8 cellular contexts compared by ENCODE assay signal in the genomic region with DNA sequence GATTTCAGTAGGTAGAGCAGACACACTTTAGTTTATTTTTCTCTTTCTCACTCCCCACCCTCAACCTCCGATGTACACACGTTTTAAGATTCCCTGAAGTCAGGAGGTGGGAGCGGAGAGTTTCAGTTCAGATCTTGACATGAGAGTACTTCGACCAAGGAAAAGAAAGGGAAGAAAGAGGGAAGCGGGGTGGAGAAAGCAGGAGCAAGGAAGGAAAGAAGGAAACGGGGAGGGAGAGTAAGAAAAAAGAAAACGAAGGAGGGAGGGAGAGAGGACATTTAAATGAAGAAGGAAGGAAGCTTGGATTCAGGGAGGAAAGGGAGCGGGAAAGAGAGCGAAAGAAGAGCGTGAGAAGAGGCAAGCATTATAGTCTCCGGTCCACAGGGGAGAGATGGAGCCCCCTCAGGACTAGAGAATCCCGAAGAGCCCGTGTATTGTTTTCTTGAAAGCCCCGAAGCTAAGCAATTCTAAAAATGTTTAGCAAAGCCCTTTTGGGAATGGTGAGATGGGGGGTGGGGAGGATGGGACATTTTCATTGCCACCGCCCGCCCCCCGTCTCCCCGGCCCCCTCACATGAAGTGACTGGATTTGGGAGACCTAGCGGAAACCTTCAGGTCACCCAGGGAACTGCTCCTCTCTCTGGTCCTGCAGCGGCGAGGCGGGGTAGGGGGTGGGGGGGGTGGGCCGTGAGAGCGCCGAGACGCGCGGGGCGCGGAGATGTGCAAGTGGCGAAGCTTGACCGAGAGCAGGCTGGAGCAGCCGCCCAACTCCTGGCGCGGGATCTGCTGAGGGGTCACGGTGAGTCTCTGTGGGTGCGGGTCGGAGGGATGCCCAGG. TPM values are rescaled to one million over a fixed set of nuclear protein-coding genes. Genes with fewer than 3 reads are reported as not detected.
A peak's percentile ranks its signal among the peaks of the same experiment; 100 is the strongest.
DNase-seq lines count a peak whose midpoint lies in the region; ATAC-seq, FAIRE-seq and TF ChIP-seq lines count a peak whose summit lies in the region.

No MANE protein-coding gene starts in this region.

- ATAC-seq in mucosa of descending colon = peak; percentile 17
- ATAC-seq in GM18861 (IDR thresholded peaks at IDR 0.05; ENCODE audit: unreplicated experiment) = no peak

- intact Hi-C loops in mucosa of descending colon (cut with DNase I, micrococcal nuclease) = no loop called here

- H3K27ac ChIP-seq in HUES6 (ENCODE audit: low read depth, low read length) (peak overlapping the region; percentile 38; the same call in 1 of the 2 replicates), coronary artery (no peak overlapping the region)

- no peak for FAIRE-seq in GM19239 (lab: Jason Lieb, UNC)

- H3K9me3 ChIP-seq in HUES6 (ENCODE audit: control insufficient read depth, insufficient read depth, low read depth, low read length) (0 out of 2 replicates have a peak, but pooled peaks cover 5% of the 10 kb centered on the region), mucosa of descending colon (no peaks in the 10 kb centered on the region)

- H3K4me1 ChIP-seq in HUES6 (ENCODE audit: control insufficient read depth, insufficient read depth, low read length) (peaks cover 6% of the 10 kb centered on the region), mucosa of descending colon (ENCODE audit: low read depth) (peaks cover 5% of the 10 kb centered on the region)

- no peaks in the 10 kb centered on the region; the same call in 1 of the 2 replicates for H3K36me3 ChIP-seq in HUES6 (ENCODE audit: control insufficient read depth, insufficient read depth, low read length)
- H3K36me3 ChIP-seq in mucosa of descending colon (ENCODE audit: low read depth) = no peaks in the 10 kb centered on the region

- peak overlapping the region; percentile 75 for H3K9ac ChIP-seq in HUES6 (ENCODE audit: low read length)

- TF ChIP-seq CTCF in coronary artery (IDR thresholded peaks at IDR 0.05) = no peak
- no peak for TF ChIP-seq CTCF in mucosa of descending colon (IDR thresholded peaks at IDR 0.05)

- peak overlapping the region; percentile 98 for H3K4me3 ChIP-seq in HUES6 (ENCODE audit: low read depth, low read length)
- peak overlapping the region; percentile 73 for H3K4me3 ChIP-seq in coronary artery
- H3K4me3 ChIP-seq in mucosa of descending colon = no peak overlapping the region

- H3K27me3 ChIP-seq in HUES6 (ENCODE audit: control insufficient read depth, insufficient read depth, low read length) = peaks cover 24% of the 10 kb centered on the region

- peak; percentile 38 for DNase-seq in A172 (ENCODE audit: low spot score)
- peak; percentile 72 for DNase-seq in coronary artery (ENCODE audit: low spot score)
- no peak for DNase-seq in mucosa of descending colon
- no peak for DNase-seq in NCI-H446 treated with DMSO at 0.1 percent for 48 hours (lab: John Stamatoyannopoulos, UW)
- no peak for DNase-seq in GM19239 (ENCODE audit: insufficient read length, low spot score)
- DNase-seq in SIG-M5 (lab: John Stamatoyannopoulos, UW) = no peak

RNA-seq across cellular contexts. Expression of a gene that starts 0.9 kb away (rescaled TPM):
- 77.8 and 134 TPM in 2 replicates for total RNA-seq in A172 (2014; rRNA removed; shearing (Covaris generic))
- total RNA-seq in mucosa of descending colon = 1 to 10 TPM; 1.4 to 1.9 (median 1.6) TPM

Comparison
In these comparisons a context has a peak if more than half of its experiments do, and no peak if none do; other contexts are left out.
1. DNase-seq: peak in A172 (single experiment) and coronary artery (single experiment); none in mucosa of descending colon (0 of 3), NCI-H446 treated with DMSO at 0.1 percent for 48 hours (single experiment), GM19239 (single experiment) and SIG-M5 (single experiment).
2. RNA of a gene that starts 0.9 kb away (total RNA-seq): 77.8 to 134 TPM in A172; 1.4 to 1.9 TPM in mucosa of descending colon; every median in the first group is over 10 times any median in the second.